27 cellular contexts compared by ENCODE assay signal in genomic region chr19:5533257-5533656, GRCh38. TPM values are rescaled to one million over a fixed set of nuclear protein-coding genes. Genes with fewer than 3 reads are reported as not detected.
"Had no signal": no experiment of that assay in that cellular context is flagged by ENCODE, and none has a peak within 500 bp of the region (broad histone marks: within the 10 kb centered on the region; RNA-seq: fewer than 3 reads in every experiment).

No MANE protein-coding gene starts in this region.

- H3K27me3 ChIP-seq: testis, thyroid gland, uterus, vagina had no signal

- DNase-seq: stimulated activated CD4-positive, alpha-beta T cell treated with anti-CD3 and anti-CD28 coated beads, Interleukin-2, amount 100 ng/mL, for 48 hours; stimulated activated CD4-positive, alpha-beta T cell treated with anti-CD3 and anti-CD28 coated beads, Interleukin-4, amount 100 ng/mL, for 1 hour; stimulated activated CD4-positive, alpha-beta T cell treated with anti-CD3 and anti-CD28 coated beads, Interleukin-4, amount 100 ng/mL, for 24 hours; stimulated activated CD4-positive, alpha-beta T cell treated with anti-CD3 and anti-CD28 coated beads, Interleukin-4, amount 100 ng/mL, for 4 hours; stimulated activated CD8-positive, alpha-beta memory T cell treated with anti-CD3 and anti-CD28 coated beads, Interleukin-4, amount 100 ng/mL, for 48 hours; stimulated activated naive B cell treated with anti-CD40 and anti-IgM and Interleukin-4, amounts not matched to agents 10 μg/mL and 1 μg/mL and 100 μg/mL, for 72 hours; stimulated activated naive CD4-positive, alpha-beta T cell; stimulated activated naive CD4-positive, alpha-beta T cell treated with Interleukin-2 at 50 U/mL for 16 hours; stimulated activated naive CD8-positive, alpha-beta T cell treated with anti-CD3 and anti-CD28 coated beads, Interleukin-15, amount 100 ng/mL, for 72 hours; stimulated activated naive CD8-positive, alpha-beta T cell treated with anti-CD3 and anti-CD28 coated beads, Interleukin-15, Interleukin-2, amounts not matched to agents 100 U/mL and 50 U/mL, for 24 hours; stomach; substantia nigra; testis; thyroid gland; tibial artery; transverse colon; upper lobe of left lung; upper lobe of right lung; uterus had no signal

- H3K9me3 ChIP-seq: suprapubic skin, testis, thyroid gland had no signal

- H3K36me3 ChIP-seq: stomach, suprapubic skin, thoracic aorta, thyroid gland, tibial nerve, transverse colon, upper lobe of left lung, upper lobe of right lung, uterus had no signal

- H3K27ac ChIP-seq: stomach, suprapubic skin, testis, thoracic aorta, thyroid gland, tibial artery, tibial nerve, transverse colon, upper lobe of left lung, upper lobe of right lung, uterus, vagina had no signal

- H3K4me3 Mint-ChIP-seq: stimulated activated effector memory CD8-positive, alpha-beta T cell treated with anti-CD3 and anti-CD28 coated beads, Interleukin-12 subunit alpha, Interleukin-12 subunit beta, amount 100 ng/mL, for 72 hours; stimulated activated memory B cell treated with anti-CD40 and anti-IgM and Interleukin-4, amounts not matched to agents 10 μg/mL and 1 μg/mL and 100 μg/mL, for 72 hours; stimulated activated naive B cell treated with anti-CD40 and anti-IgM and Interleukin-4, amounts not matched to agents 10 μg/mL and 1 μg/mL and 100 μg/mL, for 72 hours; stimulated activated naive CD8-positive, alpha-beta T cell treated with anti-CD3 and anti-CD28 coated beads, Interleukin-15, amount 100 ng/mL, for 72 hours; stimulated activated naive CD8-positive, alpha-beta T cell treated with anti-CD3 and anti-CD28 coated beads, Interleukin-15, Interleukin-2, amounts not matched to agents 100 ng/mL and 50 ng/mL, for 24 hours; type B pancreatic cell had no signal

- H3K27ac Mint-ChIP-seq: stimulated activated effector memory CD8-positive, alpha-beta T cell treated with anti-CD3 and anti-CD28 coated beads, Interleukin-12 subunit alpha, Interleukin-12 subunit beta, amount 100 ng/mL, for 72 hours; stimulated activated memory B cell treated with anti-CD40 and anti-IgM and Interleukin-4, amounts not matched to agents 10 μg/mL and 1 μg/mL and 100 μg/mL, for 72 hours; stimulated activated naive B cell treated with anti-CD40 and anti-IgM and Interleukin-4, amounts not matched to agents 10 μg/mL and 1 μg/mL and 100 μg/mL, for 72 hours; stimulated activated naive CD8-positive, alpha-beta T cell treated with anti-CD3 and anti-CD28 coated beads, Interleukin-15, amount 100 ng/mL, for 72 hours; stimulated activated naive CD8-positive, alpha-beta T cell treated with anti-CD3 and anti-CD28 coated beads, Interleukin-15, Interleukin-2, amounts not matched to agents 100 ng/mL and 50 ng/mL, for 24 hours; type B pancreatic cell had no signal

- ATAC-seq: stimulated activated effector memory CD8-positive, alpha-beta T cell treated with anti-CD3 and anti-CD28 coated beads, Interleukin-12 subunit alpha, Interleukin-12 subunit beta, amount 100 ng/mL, for 72 hours; stimulated activated memory B cell treated with anti-CD40 and anti-IgM and Interleukin-4, amounts not matched to agents 10 μg/mL and 1 μg/mL and 100 μg/mL, for 72 hours; stimulated activated naive B cell treated with anti-CD40 and anti-IgM and Interleukin-4, amounts not matched to agents 10 μg/mL and 1 μg/mL and 100 μg/mL, for 72 hours; stimulated activated naive CD8-positive, alpha-beta T cell treated with anti-CD3 and anti-CD28 coated beads, Interleukin-15, amount 100 ng/mL, for 72 hours; stimulated activated naive CD8-positive, alpha-beta T cell treated with anti-CD3 and anti-CD28 coated beads, Interleukin-15, Interleukin-2, amounts not matched to agents 100 U/mL and 50 U/mL, for 24 hours; upper lobe of right lung had no signal

- H3K36me3 Mint-ChIP-seq: stimulated activated effector memory CD8-positive, alpha-beta T cell treated with anti-CD3 and anti-CD28 coated beads, Interleukin-12 subunit alpha, Interleukin-12 subunit beta, amount 100 ng/mL, for 72 hours; type B pancreatic cell had no signal

- H3K4me1 Mint-ChIP-seq: stimulated activated memory B cell treated with anti-CD40 and anti-IgM and Interleukin-4, amounts not matched to agents 10 μg/mL and 1 μg/mL and 100 μg/mL, for 72 hours; stimulated activated naive B cell treated with anti-CD40 and anti-IgM and Interleukin-4, amounts not matched to agents 10 μg/mL and 1 μg/mL and 100 μg/mL, for 72 hours; stimulated activated naive CD8-positive, alpha-beta T cell treated with anti-CD3 and anti-CD28 coated beads, Interleukin-15, amount 100 ng/mL, for 72 hours had no signal

- H3K4me1 ChIP-seq: testis had no signal

- H3K4me3 ChIP-seq: stomach, suprapubic skin, testis, thoracic aorta, thyroid gland, tibial artery, tibial nerve, transverse colon, upper lobe of left lung, upper lobe of right lung, uterus, vagina had no signal

RNA-seq across cellular contexts. Expression of gene TINCR, which starts 34.5 kb away (rescaled TPM):
- total RNA-seq: thyroid gland had no signal
